8 cellular contexts compared by ENCODE assay signal in the genomic region with DNA sequence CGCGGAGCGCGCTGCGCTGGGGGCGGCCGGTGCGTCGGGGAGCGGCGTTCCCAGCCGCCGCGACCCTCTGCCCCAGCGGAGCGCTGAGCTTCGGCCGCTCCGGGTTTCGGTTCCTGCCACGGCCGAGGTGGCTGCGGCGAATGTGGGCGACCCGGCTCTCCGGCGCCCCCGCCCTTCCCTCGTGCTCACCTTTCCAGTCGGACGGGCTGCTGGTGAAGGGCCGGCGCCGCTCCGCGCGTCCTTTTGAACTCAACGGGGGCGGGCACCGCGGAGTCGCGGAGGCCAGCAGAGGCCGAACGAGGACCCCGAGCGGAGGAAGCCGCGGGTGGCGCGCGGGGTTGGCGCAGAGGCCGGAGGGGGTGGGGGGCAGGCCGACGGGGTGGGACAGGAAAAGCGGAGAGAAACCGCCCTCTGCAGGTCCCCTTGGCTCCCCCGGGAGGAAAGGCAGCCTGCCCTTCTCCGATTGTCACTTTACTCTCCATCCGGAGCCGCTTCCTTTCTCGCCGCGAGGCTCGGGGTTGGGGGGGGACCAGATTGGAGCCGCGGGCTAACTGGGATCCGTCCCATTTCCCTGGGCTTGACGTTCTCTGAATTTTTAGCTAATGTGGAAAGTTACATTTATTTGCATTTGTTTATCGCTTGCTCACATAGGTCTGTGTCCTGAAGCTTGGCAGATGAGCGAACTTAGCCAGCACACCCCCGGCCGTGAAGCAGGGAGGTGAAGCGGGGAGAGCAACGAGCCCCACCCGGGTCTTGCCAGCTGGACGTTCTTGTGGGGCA. TPM values are rescaled to one million over a fixed set of nuclear protein-coding genes. Genes with fewer than 3 reads are reported as not detected.
DNase-seq lines count a peak whose midpoint lies in the region; ATAC-seq, FAIRE-seq and TF ChIP-seq lines count a peak whose summit lies in the region.

A gene with protein sequence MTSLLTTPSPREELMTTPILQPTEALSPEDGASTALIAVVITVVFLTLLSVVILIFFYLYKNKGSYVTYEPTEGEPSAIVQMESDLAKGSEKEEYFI (minus strand): TSS at position 349 of the 780 bp plus-strand sequence. CDS start 1,137 bp downstream, outside the sequence.

- H3K36me3 Mint-ChIP-seq in immature natural killer cell = peaks cover 0 to 4% (median 0%) of the 10 kb centered on the region in 3 donors

- H3K79me2 ChIP-seq in mammary epithelial cell (ENCODE audit: insufficient read depth, low read length) = peaks cover 31% of the 10 kb centered on the region

- peak within 1 kb of the TSS; percentile 87 for H3K4me2 ChIP-seq in mammary epithelial cell (ENCODE audit: insufficient read depth, low read depth, low read length)

- H3K4me1 ChIP-seq in mammary epithelial cell (ENCODE audit: insufficient read depth, low read length) = peaks cover 17% of the 10 kb centered on the region

- peak within 1 kb of the TSS; percentile 72 for H3K9ac ChIP-seq in mammary epithelial cell (ENCODE audit: insufficient read depth, low read length)

- in situ Hi-C loops in mammary epithelial cell (cut with MboI; ENCODE audit: low sequenced_read_pairs in 2 of 2) = loop anchor here in 1 of 2 donors (5.0 kb wide), 1 partner anchor 67 kb away; no protein-coding TSS in a partner anchor

- H3K36me3 ChIP-seq in mammary epithelial cell (ENCODE audit: insufficient read depth, low read length) = peaks cover 3% of the 10 kb centered on the region

- TF ChIP-seq CTCF in D721Med (IDR thresholded peaks at IDR 0.05; ENCODE audit: insufficient read depth, missing control alignments) = no peak
- no peak for TF ChIP-seq CTCF in mammary epithelial cell (conservative IDR thresholded peaks at IDR 0.05 in 1 of 2, IDR thresholded peaks at IDR 0.05 in 1 of 2; ENCODE audit: extremely low read depth in 1 of 2, insufficient read depth in 1 of 2, low read depth in 1 of 2, low read length in 2 of 2)

- DNase-seq in D721Med (ENCODE audit: insufficient read length, low spot score) = peak; percentile 23
- no peak for DNase-seq in Jurkat, Clone E6-1 (ENCODE audit: low read depth, low spot score)
- peak; percentile 25 for DNase-seq in T-helper 9 cell
- peak; percentile 69 for DNase-seq in mammary epithelial cell
- peak; percentile 71 to 75 (median 73) for DNase-seq in immature natural killer cell
- DNase-seq in stimulated activated CD4-positive, alpha-beta T cell treated with anti-CD3 and anti-CD28 coated beads, Interleukin-15, amount 100 ng/mL, for 24 hours = peak; percentile 61
- DNase-seq in NK-92 (lab: John Stamatoyannopoulos, UW; ENCODE audit: unreplicated experiment) = no peak

- H3K9me3 ChIP-seq in mammary epithelial cell (replicated peaks; ENCODE audit: insufficient read depth, low read length) = no peaks in the 10 kb centered on the region

- FAIRE-seq in D721Med (lab: Jason Lieb, UNC) = no peak

- H3K27ac ChIP-seq in mammary epithelial cell (ENCODE audit: insufficient read depth, low read depth, low read length) = peak within 1 kb of the TSS; percentile 80

- CTCF ChIA-PET in mammary epithelial cell (lab: Charles Lee; ENCODE audit: low non-redundant PET) = interaction anchor here (0.6 to 1.4 kb wide), 2 partner anchors 71 to 96 kb away, joined by 5 to 7 read pairs; no protein-coding TSS in a partner anchor

- WGBS in mammary epithelial cell (ENCODE audit: low coverage, missing lambda C conversion rate) = 0% methylated on average over 12 of the region's 79 CpGs

- dilution Hi-C loops in mammary epithelial cell (cut with HindIII; ENCODE audit: low sequenced_read_pairs) = no loop called here

- H4K20me1 ChIP-seq in mammary epithelial cell (ENCODE audit: insufficient read depth, low read length) = no peaks in the 10 kb centered on the region

- intact Hi-C loops in mammary epithelial cell (cut with micrococcal nuclease) = loop anchor here (5.0 kb wide), 2 partner anchors 57 to 223 kb away; partner anchors contain the start of gene LETMD1

- H3K4me1 Mint-ChIP-seq in immature natural killer cell = peaks cover 33 to 34% of the 10 kb centered on the region in 2 donors

- H3K9me3 Mint-ChIP-seq in immature natural killer cell = no peaks in the 10 kb centered on the region

- H3K27me3 ChIP-seq in mammary epithelial cell (ENCODE audit: insufficient read depth, low read length) = no peaks in the 10 kb centered on the region

- ATAC-seq in GM21526 (IDR thresholded peaks at IDR 0.05; ENCODE audit: low FRiP score, unreplicated experiment) = peak; percentile 62

- H3K27ac Mint-ChIP-seq in immature natural killer cell = peak within 1 kb of the TSS; percentile 77 to 93 (median 87)

- H3K27me3 Mint-ChIP-seq in immature natural killer cell (ENCODE audit: low read depth in 3 of 3) = peaks cover 5 to 9% (median 8%) of the 10 kb centered on the region in 3 donors

- H3K4me3 Mint-ChIP-seq in immature natural killer cell = peak within 1 kb of the TSS; percentile 91 to 99 (median 95)

- peak within 1 kb of the TSS; percentile 72 for H2AFZ ChIP-seq in mammary epithelial cell (ENCODE audit: low read depth, low read length)

- BruUV-seq in mammary epithelial cell (replicated peaks; lab: Mats Ljungman, UMichigan) = TSS peak; percentile 72

- peak within 1 kb of the TSS; percentile 69 for H3K4me3 ChIP-seq in Jurkat, Clone E6-1 (ENCODE audit: low read length)
- peak within 1 kb of the TSS; percentile 49 to 68 (median 55) for H3K4me3 ChIP-seq in mammary epithelial cell (replicated peaks in 1 of 3; ENCODE audit: insufficient read depth in 1 of 3, low read depth in 2 of 3, low read length in 3 of 3)

RNA-seq across cellular contexts. Expression of the gene that starts here (rescaled TPM):
- 22.3 TPM for polyA plus RNA-seq in Jurkat, Clone E6-1 (2012; ENCODE audit: insufficient read depth, insufficient read length)
- 10 to 100 TPM; 21.2 to 34.3 TPM for total RNA-seq in mammary epithelial cell
- polyA plus RNA-seq in mammary epithelial cell = 47.6 TPM
- polyA minus RNA-seq in mammary epithelial cell = 35.5 TPM
- 10 to 100 TPM; 26.7 to 41.9 (median 34.6) TPM for polyA plus RNA-seq in immature natural killer cell

Comparison
In these comparisons a context has a peak if more than half of its experiments do, and no peak if none do; other contexts are left out.
1. DNase-seq: peak in D721Med (single experiment), T-helper 9 cell (single experiment), mammary epithelial cell (single experiment), immature natural killer cell (3 of 3) and stimulated activated CD4-positive, alpha-beta T cell treated with anti-CD3 and anti-CD28 coated beads, Interleukin-15, amount 100 ng/mL, for 24 hours (single experiment); none in Jurkat, Clone E6-1 (single experiment) and NK-92 (single experiment).